23 cellular contexts compared by ENCODE assay signal in genomic region chr13:73943965-73944233, GRCh38.
DNase-seq lines count a peak whose midpoint lies in the region; ATAC-seq and TF ChIP-seq lines count a peak whose summit lies in the region.
"Had no signal": no experiment of that assay in that cellular context is flagged by ENCODE, and none has a peak within 500 bp of the region (broad histone marks: within the 10 kb centered on the region; RNA-seq: fewer than 3 reads in every experiment).

No MANE protein-coding gene starts in this region.

- no peak for ATAC-seq in activated CD8-positive, alpha-beta T cell treated with anti-CD3 and anti-CD28 coated beads for 36 hours
- no peak for ATAC-seq in GM19395 (IDR thresholded peaks at IDR 0.05; ENCODE audit: unreplicated experiment)
- ATAC-seq: HCT116, WTC11 had no signal

- no peak for TF ChIP-seq POLR2A in adrenal gland (IDR thresholded peaks at IDR 0.05)

- no peak overlapping the region for H3K4me3 Mint-ChIP-seq in activated T-cell treated with anti-CD3 and anti-CD28 coated beads, Interleukin-2, amount 50 U/mL, for 24 hours
- peak overlapping the region in 6 of 7 donors; percentile 11 to 66 (median 46) for H3K4me3 Mint-ChIP-seq in CD8-positive, alpha-beta memory T cell
- H3K4me3 Mint-ChIP-seq in activated CD8-positive, alpha-beta T cell treated with anti-CD3 and anti-CD28 coated beads for 36 hours, result peak overlapping the region; percentile 59
- H3K4me3 Mint-ChIP-seq: CD14-positive monocyte; dendritic cell treated with granulocyte-macrophage colony-stimulating factor and Interleukin-4, amounts not matched to agents 40 ng/mL and 50 ng/mL, for 4 days; WTC11 had no signal

- H3K23ac ChIP-seq in mesenchymal stem cell (ENCODE audit: low read length in 2 of 2), result no peak overlapping the region

- H3K36me3 Mint-ChIP-seq in activated T-cell treated with anti-CD3 and anti-CD28 coated beads, Interleukin-2, amount 50 U/mL, for 24 hours (ENCODE audit: low read depth), result peaks cover 28% of the 10 kb centered on the region
- peaks cover 0 to 46% (median 13%) of the 10 kb centered on the region in 3 donors for H3K36me3 Mint-ChIP-seq in CD8-positive, alpha-beta memory T cell
- peaks cover 19% of the 10 kb centered on the region for H3K36me3 Mint-ChIP-seq in activated CD8-positive, alpha-beta T cell treated with anti-CD3 and anti-CD28 coated beads for 36 hours (ENCODE audit: low read depth)
- H3K36me3 Mint-ChIP-seq: CD14-positive monocyte, WTC11 had no signal

- no peaks in the 10 kb centered on the region for H3K27me3 Mint-ChIP-seq in activated T-cell treated with anti-CD3 and anti-CD28 coated beads, Interleukin-2, amount 50 U/mL, for 24 hours
- no peaks in the 10 kb centered on the region for H3K27me3 Mint-ChIP-seq in CD8-positive, alpha-beta memory T cell
- H3K27me3 Mint-ChIP-seq in activated CD8-positive, alpha-beta T cell treated with anti-CD3 and anti-CD28 coated beads for 36 hours, result no peaks in the 10 kb centered on the region
- H3K27me3 Mint-ChIP-seq: dendritic cell treated with granulocyte-macrophage colony-stimulating factor and Interleukin-4, amounts not matched to agents 40 ng/mL and 50 ng/mL, for 4 days had no signal

- no peak for DNase-seq in activated T-cell treated with anti-CD3 and anti-CD28 coated beads, Interleukin-2, amount 50 U/mL, for 24 hours
- DNase-seq in activated T-cell treated with anti-CD3 and anti-CD28 coated beads, Interleukin-2, amount 50 U/mL, for 48 hours, result no peak
- no peak for DNase-seq in CD8-positive, alpha-beta memory T cell
- no peak for DNase-seq in activated CD8-positive, alpha-beta T cell treated with anti-CD3 and anti-CD28 coated beads for 36 hours
- DNase-seq in mesenchymal stem cell (no peak), adrenal gland (no peak), nucleus accumbens (lab: John Stamatoyannopoulos, UW) (no peak)
- DNase-seq: activated CD8-positive, alpha-beta memory T cell treated with anti-CD3 and anti-CD28 coated beads, Interleukin-2, amount 50 U/mL, for 4 hours; brain microvascular endothelial cell; foreskin fibroblast; midbrain; NCI-H1417 treated with DMSO at 0.1 percent for 48 hours; NCI-H524 treated with DMSO at 0.1 percent for 48 hours; OCI-M1; psoas muscle; SIG-M5; stimulated activated CD4-positive, alpha-beta T cell treated with anti-CD3 and anti-CD28 coated beads, Interleukin-4, amount 100 ng/mL, for 24 hours had no signal

- peaks cover 14% of the 10 kb centered on the region for H3K79me1 ChIP-seq in mesenchymal stem cell (replicated peaks; ENCODE audit: low read length, poor library complexity, severe bottlenecking)

- no peak overlapping the region for H3K4ac ChIP-seq in mesenchymal stem cell (ENCODE audit: low read depth in 1 of 2, low read length in 2 of 2)

- no CpG with 5 or more reads among the region's 1 CpG for WGBS in mesenchymal stem cell
- WGBS in adrenal gland, 4 donors, result 67 to 89% (median 80%) methylated on average over 1 of the region's 1 CpG

- no peak overlapping the region for H2AFZ ChIP-seq in mesenchymal stem cell (ENCODE audit: low read depth, low read length)

- no peak for TF ChIP-seq CTCF in activated CD8-positive, alpha-beta T cell treated with anti-CD3 and anti-CD28 coated beads for 36 hours (IDR thresholded peaks at IDR 0.05)
- TF ChIP-seq CTCF in adrenal gland (IDR thresholded peaks at IDR 0.05), result no peak

- peaks cover 5% of the 10 kb centered on the region for H3K36me3 ChIP-seq in CD8-positive, alpha-beta memory T cell (ENCODE audit: insufficient read depth, low read length)
- H3K36me3 ChIP-seq in mesenchymal stem cell (ENCODE audit: control insufficient read depth in 1 of 2, insufficient read depth in 2 of 2, low read depth in 1 of 2, low read length in 2 of 2), result peaks cover 0 to 16% of the 10 kb centered on the region in 2 experiments
- H3K36me3 ChIP-seq in adrenal gland (replicated peaks in 1 of 2), result no peaks in the 10 kb centered on the region
- H3K36me3 ChIP-seq: thoracic aorta had no signal

- no peak overlapping the region for H4K91ac ChIP-seq in mesenchymal stem cell (ENCODE audit: low read length)

- peak overlapping the region; percentile 18 for H3K27ac ChIP-seq in CD8-positive, alpha-beta memory T cell (ENCODE audit: low read depth, low read length)
- H3K27ac ChIP-seq in mesenchymal stem cell (ENCODE audit: low read length, poor library complexity, severe bottlenecking) (no peak overlapping the region), adrenal gland (no peak overlapping the region)
- H3K27ac ChIP-seq: brain microvascular endothelial cell, psoas muscle, thoracic aorta had no signal

- no peak overlapping the region for H2BK120ac ChIP-seq in mesenchymal stem cell (ENCODE audit: low read depth, low read length)

- H3K4me2 ChIP-seq in mesenchymal stem cell (ENCODE audit: low read length, poor library complexity, severe bottlenecking), result no peak overlapping the region

- peak overlapping the region; percentile 4 for H3K9ac ChIP-seq in mesenchymal stem cell (ENCODE audit: low read length)

- H3K4me3 ChIP-seq in CD8-positive, alpha-beta memory T cell (ENCODE audit: low read length), result no peak overlapping the region
- H3K4me3 ChIP-seq in mesenchymal stem cell (ENCODE audit: insufficient read depth in 1 of 2, low read depth in 1 of 2, low read length in 2 of 2) (peak overlapping the region in 1 of 2 experiments; percentile 15), adrenal gland (no peak overlapping the region)
- H3K4me3 ChIP-seq: psoas muscle, thoracic aorta had no signal

- no peak overlapping the region for H2AK5ac ChIP-seq in mesenchymal stem cell (ENCODE audit: low read length, severe bottlenecking)

- peak overlapping the region; percentile 86 for H3K27ac Mint-ChIP-seq in activated T-cell treated with anti-CD3 and anti-CD28 coated beads, Interleukin-2, amount 50 U/mL, for 24 hours
- peak overlapping the region; percentile 76 to 95 (median 88) for H3K27ac Mint-ChIP-seq in CD8-positive, alpha-beta memory T cell
- H3K27ac Mint-ChIP-seq in activated CD8-positive, alpha-beta T cell treated with anti-CD3 and anti-CD28 coated beads for 36 hours, result peak overlapping the region; percentile 89
- H3K27ac Mint-ChIP-seq: CD14-positive monocyte; dendritic cell treated with granulocyte-macrophage colony-stimulating factor and Interleukin-4, amounts not matched to agents 40 ng/mL and 50 ng/mL, for 4 days; WTC11 had no signal

- no peaks in the 10 kb centered on the region for H3K27me3 ChIP-seq in CD8-positive, alpha-beta memory T cell (ENCODE audit: insufficient read depth, low read length, poor library complexity, severe bottlenecking)
- H3K27me3 ChIP-seq in mesenchymal stem cell (ENCODE audit: control insufficient read depth in 1 of 2, insufficient read depth in 1 of 2, low read length in 2 of 2), result no peaks in the 10 kb centered on the region
- no peaks in the 10 kb centered on the region for H3K27me3 ChIP-seq in adrenal gland
- H3K27me3 ChIP-seq: brain microvascular endothelial cell had no signal

- no peak overlapping the region for H4K8ac ChIP-seq in mesenchymal stem cell (ENCODE audit: low read length)

- POLR2A ChIA-PET in CD8-positive, alpha-beta memory T cell (lab: Charles Lee), result interaction anchor here (1.3 kb wide), 1 partner anchor 343 kb away, joined by 5 read pairs; no protein-coding TSS in a partner anchor
- POLR2A ChIA-PET in activated CD8-positive, alpha-beta T cell treated with anti-CD3 and anti-CD28 coated beads for 36 hours (lab: Charles Lee), result interaction anchor here (1.4 kb wide), 1 partner anchor 190 kb away, joined by 8 read pairs; the partner anchor contains the start of gene KLF12

- no peaks in the 10 kb centered on the region for H3K9me3 Mint-ChIP-seq in activated T-cell treated with anti-CD3 and anti-CD28 coated beads, Interleukin-2, amount 50 U/mL, for 24 hours
- no peaks in the 10 kb centered on the region for H3K9me3 Mint-ChIP-seq in CD8-positive, alpha-beta memory T cell
- H3K9me3 Mint-ChIP-seq in activated CD8-positive, alpha-beta T cell treated with anti-CD3 and anti-CD28 coated beads for 36 hours, result no peaks in the 10 kb centered on the region
- H3K9me3 Mint-ChIP-seq: CD14-positive monocyte; dendritic cell treated with granulocyte-macrophage colony-stimulating factor and Interleukin-4, amounts not matched to agents 40 ng/mL and 50 ng/mL, for 4 days; WTC11 had no signal

- CTCF ChIA-PET in CD8-positive, alpha-beta memory T cell (lab: Charles Lee), result no interaction called here
- CTCF ChIA-PET in activated CD8-positive, alpha-beta T cell treated with anti-CD3 and anti-CD28 coated beads for 36 hours (lab: Charles Lee), result interaction anchor here (0.9 to 1.6 kb wide), 4 partner anchors 9 to 343 kb away, joined by 3 to 4 read pairs (median 4); no protein-coding TSS in a partner anchor

- H2BK5ac ChIP-seq in mesenchymal stem cell (ENCODE audit: low read depth, low read length, poor library complexity, severe bottlenecking), result no peak overlapping the region

- H3K14ac ChIP-seq in mesenchymal stem cell (ENCODE audit: low read length in 2 of 2), result no peak overlapping the region

- no peak overlapping the region for H3K18ac ChIP-seq in mesenchymal stem cell (ENCODE audit: low read depth in 1 of 2, low read length in 2 of 2)

- H3K9me3 ChIP-seq in CD8-positive, alpha-beta memory T cell (ENCODE audit: low read length), result no peaks in the 10 kb centered on the region
- H3K9me3 ChIP-seq in mesenchymal stem cell (ENCODE audit: control insufficient read depth, low read length) (no peaks in the 10 kb centered on the region), adrenal gland (replicated peaks in 1 of 3) (no peaks in the 10 kb centered on the region)
- H3K9me3 ChIP-seq: psoas muscle, thoracic aorta had no signal

- H2BK15ac ChIP-seq in mesenchymal stem cell (ENCODE audit: low read depth, poor library complexity, severe bottlenecking), result no peak overlapping the region

- no peak overlapping the region for H2BK12ac ChIP-seq in mesenchymal stem cell (ENCODE audit: low read length in 2 of 2)

- H3K4me1 Mint-ChIP-seq in activated T-cell treated with anti-CD3 and anti-CD28 coated beads, Interleukin-2, amount 50 U/mL, for 24 hours (ENCODE audit: low read depth), result peaks cover 83% of the 10 kb centered on the region
- peaks cover 82 to 94% (median 94%) of the 10 kb centered on the region in 3 donors for H3K4me1 Mint-ChIP-seq in CD8-positive, alpha-beta memory T cell
- peaks cover 80% of the 10 kb centered on the region for H3K4me1 Mint-ChIP-seq in activated CD8-positive, alpha-beta T cell treated with anti-CD3 and anti-CD28 coated beads for 36 hours (ENCODE audit: low read depth)
- H3K4me1 Mint-ChIP-seq: CD14-positive monocyte had no signal

- peaks cover 57% of the 10 kb centered on the region for H3K4me1 ChIP-seq in CD8-positive, alpha-beta memory T cell (ENCODE audit: insufficient read depth, low read length)
- H3K4me1 ChIP-seq in mesenchymal stem cell (ENCODE audit: control insufficient read depth, insufficient read depth, low read depth, low read length) (peaks cover 5% of the 10 kb centered on the region), adrenal gland (replicated peaks in 1 of 2) (no peaks in the 10 kb centered on the region)

- intact Hi-C loops in activated CD8-positive, alpha-beta T cell treated with anti-CD3 and anti-CD28 coated beads for 36 hours (cut with micrococcal nuclease), result loop anchor here (10.0 kb wide), 2 partner anchors 191 to 341 kb away; partner anchors contain the start of gene KLF12
- intact Hi-C loops in adrenal gland (cut with DNase I), result no loop called here
